8 cellular contexts compared by ENCODE assay signal in the genomic region with DNA sequence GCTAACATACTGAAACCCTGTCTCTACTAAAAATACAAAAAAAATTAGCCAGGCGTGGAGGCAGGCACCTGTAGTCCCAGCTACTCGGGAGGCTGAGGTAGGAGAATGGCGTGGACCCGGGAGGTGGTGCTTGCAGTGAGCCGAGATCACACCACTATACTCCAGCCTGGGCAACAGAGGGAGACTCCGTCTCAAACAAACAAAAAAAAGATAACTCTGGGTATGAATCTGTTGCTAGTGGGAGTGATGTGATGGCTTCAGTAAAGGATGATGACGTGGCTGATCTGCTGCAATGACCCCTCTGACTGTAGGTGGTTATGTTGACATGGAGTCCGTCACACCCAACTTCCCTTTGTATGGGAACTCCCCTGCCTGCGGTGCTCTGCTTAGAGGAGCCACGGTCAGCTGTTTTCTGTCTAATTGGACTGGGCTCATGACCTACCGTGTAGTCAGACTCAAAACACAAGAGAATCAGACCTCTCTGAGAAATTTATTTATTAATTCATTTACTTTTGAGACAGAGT. TPM values are rescaled to one million over a fixed set of nuclear protein-coding genes. Genes with fewer than 3 reads are reported as not detected.
DNase-seq lines count a peak whose midpoint lies in the region; ATAC-seq, FAIRE-seq and TF ChIP-seq lines count a peak whose summit lies in the region.
"Had no signal": no experiment of that assay in that cellular context is flagged by ENCODE, and none has a peak within 500 bp of the region (broad histone marks: within the 10 kb centered on the region; RNA-seq: fewer than 3 reads in every experiment).

No MANE protein-coding gene starts in this region.

- H3K27ac ChIP-seq in naive thymus-derived CD4-positive, alpha-beta T cell (ENCODE audit: low read depth, low read length), result no peak overlapping the region
- H3K27ac ChIP-seq in coronary artery (no peak overlapping the region), PC-9 (no peak overlapping the region)

- H3K4me3 ChIP-seq in naive thymus-derived CD4-positive, alpha-beta T cell (ENCODE audit: low read length), result no peak overlapping the region
- H3K4me3 ChIP-seq in coronary artery (no peak overlapping the region), PC-9 (no peak overlapping the region)

- H3K4me3 Mint-ChIP-seq in naive thymus-derived CD4-positive, alpha-beta T cell, result no peak overlapping the region

- BruUV-seq in PC-9 (replicated peaks; lab: Mats Ljungman, UMichigan), result no TSS peak

- H3K27ac Mint-ChIP-seq in naive thymus-derived CD4-positive, alpha-beta T cell, result no peak overlapping the region

- POLR2A ChIA-PET in naive thymus-derived CD4-positive, alpha-beta T cell (lab: Charles Lee), result no interaction called here
- POLR2A ChIA-PET in PC-9 (lab: Charles Lee; ENCODE audit: unreplicated experiment), result no interaction called here

- no peaks in the 10 kb centered on the region for H3K36me3 ChIP-seq in naive thymus-derived CD4-positive, alpha-beta T cell (ENCODE audit: control insufficient read depth in 2 of 3, insufficient read depth in 3 of 3, low read length in 3 of 3)
- no peaks in the 10 kb centered on the region for H3K36me3 ChIP-seq in PC-9 (ENCODE audit: low read depth)

- peaks cover 4% of the 10 kb centered on the region; the same call in 1 of the 2 replicates for H3F3A ChIP-seq in PC-9 (ENCODE audit: insufficient read depth, low read depth)

- H3K27me3 Mint-ChIP-seq in naive thymus-derived CD4-positive, alpha-beta T cell, result peaks cover 0 to 4% (median 0%) of the 10 kb centered on the region in 5 donors

- no peaks in the 10 kb centered on the region for H4K20me1 ChIP-seq in PC-9 (ENCODE audit: insufficient read depth)

- no peak for TF ChIP-seq CTCF in coronary artery (IDR thresholded peaks at IDR 0.05)
- TF ChIP-seq CTCF in PC-9 (conservative IDR thresholded peaks at IDR 0.05), result no peak

- H3K4me1 ChIP-seq in naive thymus-derived CD4-positive, alpha-beta T cell (ENCODE audit: control insufficient read depth in 2 of 2, insufficient read depth in 2 of 2, low read length in 2 of 2), result no peaks in the 10 kb centered on the region
- no peaks in the 10 kb centered on the region for H3K4me1 ChIP-seq in PC-9 (replicated peaks; ENCODE audit: insufficient read depth)

- peaks cover 0 to 2% (median 0%) of the 10 kb centered on the region in 11 donors for H3K9me3 Mint-ChIP-seq in naive thymus-derived CD4-positive, alpha-beta T cell

- peak; percentile 71 for ATAC-seq in GM19025 (IDR thresholded peaks at IDR 0.05; ENCODE audit: low read depth, unreplicated experiment)
- peak; percentile 82 for ATAC-seq in HG02798 (IDR thresholded peaks at IDR 0.05; ENCODE audit: poor library complexity, unreplicated experiment)
- peak; percentile 93 for ATAC-seq in naive thymus-derived CD4-positive, alpha-beta T cell

- peaks cover 0 to 4% (median 0%) of the 10 kb centered on the region in 7 donors for H3K4me1 Mint-ChIP-seq in naive thymus-derived CD4-positive, alpha-beta T cell

- DNase-seq in RCC 7860 (ENCODE audit: low spot score) (peak; percentile 91), coronary artery (ENCODE audit: low spot score) (no peak), NCI-H2196 (lab: John Stamatoyannopoulos, UW; ENCODE audit: unreplicated experiment) (no peak), PC-9 (no peak)
- DNase-seq in naive thymus-derived CD4-positive, alpha-beta T cell, result no peak

- H3K27me3 ChIP-seq in naive thymus-derived CD4-positive, alpha-beta T cell (ENCODE audit: control insufficient read depth in 2 of 2, insufficient read depth in 2 of 2, low read length in 2 of 2), result no peaks in the 10 kb centered on the region
- H3K27me3 ChIP-seq in PC-9 (ENCODE audit: insufficient read depth, low read depth), result no peaks in the 10 kb centered on the region

- intact Hi-C loops in naive thymus-derived CD4-positive, alpha-beta T cell (cut with micrococcal nuclease), result no loop called here
- intact Hi-C loops in PC-9 (cut with micrococcal nuclease; ENCODE audit: unreplicated experiment), result no loop called here

- H2AFZ ChIP-seq in PC-9, result no peak overlapping the region

- no peaks in the 10 kb centered on the region for H3K79me2 ChIP-seq in PC-9 (ENCODE audit: low read depth)

- no peak overlapping the region for H3K4me2 ChIP-seq in PC-9

- H3K36me3 Mint-ChIP-seq in naive thymus-derived CD4-positive, alpha-beta T cell, result peaks cover 0 to 2% (median 0%) of the 10 kb centered on the region in 5 donors

- no peaks in the 10 kb centered on the region for H3K9me3 ChIP-seq in naive thymus-derived CD4-positive, alpha-beta T cell (ENCODE audit: control insufficient read depth in 2 of 3, low read length in 3 of 3)
- no peaks in the 10 kb centered on the region for H3K9me3 ChIP-seq in PC-9 (ENCODE audit: insufficient read depth, low read depth)

- no peaks in the 10 kb centered on the region for H3K9me2 ChIP-seq in PC-9 (ENCODE audit: insufficient read depth)

- no peak for FAIRE-seq in RCC 7860 (lab: Jason Lieb, UNC)
- FAIRE-seq: endothelial cell of umbilical vein had no signal

- CTCF ChIA-PET in naive thymus-derived CD4-positive, alpha-beta T cell (lab: Charles Lee), result no interaction called here
- CTCF ChIA-PET in PC-9 (lab: Charles Lee), result no interaction called here

RNA-seq across cellular contexts. Expression of gene MED13L, which starts 59.1 kb away (rescaled TPM):
- total RNA-seq in naive thymus-derived CD4-positive, alpha-beta T cell, result 100 to 1,000 TPM in 4 of 5 experiments, 10 to 100 TPM in 1; 94.0 to 283 (median 180) TPM
- 10 to 100 TPM in 1 of 2 donors, 1 to 10 TPM in 1; 8.3 to 12.9 TPM for polyA plus RNA-seq in naive thymus-derived CD4-positive, alpha-beta T cell
- 89.5 and 101 TPM in 2 replicates for total RNA-seq in PC-9 (2021)
